Comparison of ENCODE assay signal across 28 cellular contexts in genomic region chr20:34331838-34332237, GRCh38.
"Had no signal": no experiment of that assay in that cellular context is flagged by ENCODE, and none has a peak within 500 bp of the region (broad histone marks: within the 10 kb centered on the region; RNA-seq: fewer than 3 reads in every experiment).

No MANE protein-coding gene starts in this region.

- H3K36me3 ChIP-seq: heart left ventricle, pancreas, prostate gland, sigmoid colon, stomach, suprapubic skin, transverse colon had no signal

- H3K4me3 ChIP-seq: body of pancreas, heart left ventricle, mucosa of descending colon, pancreas, prostate gland, sigmoid colon, stomach, suprapubic skin, transverse colon had no signal

- H3K27ac ChIP-seq: body of pancreas, heart left ventricle, pancreas, prostate gland, sigmoid colon, stomach, suprapubic skin, transverse colon had no signal

- H3K4me3 Mint-ChIP-seq: activated naive CD8-positive, alpha-beta T cell; nephron; stimulated activated memory B cell treated with anti-CD40 and anti-IgM and Interleukin-4, amounts not matched to agents 10 μg/mL and 1 μg/mL and 100 μg/mL, for 72 hours had no signal

- H3K27me3 Mint-ChIP-seq: activated naive CD8-positive, alpha-beta T cell; stimulated activated memory B cell treated with anti-CD40 and anti-IgM and Interleukin-4, amounts not matched to agents 10 μg/mL and 1 μg/mL and 100 μg/mL, for 72 hours had no signal

- H3K27ac Mint-ChIP-seq: activated naive CD8-positive, alpha-beta T cell; nephron; stimulated activated memory B cell treated with anti-CD40 and anti-IgM and Interleukin-4, amounts not matched to agents 10 μg/mL and 1 μg/mL and 100 μg/mL, for 72 hours had no signal

- H3K36me3 Mint-ChIP-seq: activated naive CD8-positive, alpha-beta T cell; stimulated activated memory B cell treated with anti-CD40 and anti-IgM and Interleukin-4, amounts not matched to agents 10 μg/mL and 1 μg/mL and 100 μg/mL, for 72 hours had no signal

- H3K27me3 ChIP-seq: body of pancreas, heart left ventricle, pancreas, sigmoid colon, stomach, suprapubic skin, transverse colon had no signal

- ATAC-seq: body of pancreas; esophagus mucosa; heart left ventricle; left ventricle myocardium superior; mucosa of descending colon; pancreas; stimulated activated memory B cell treated with anti-CD40 and anti-IgM and Interleukin-4, amounts not matched to agents 10 μg/mL and 1 μg/mL and 100 μg/mL, for 72 hours had no signal

- H3K9me3 Mint-ChIP-seq: nephron; stimulated activated memory B cell treated with anti-CD40 and anti-IgM and Interleukin-4, amounts not matched to agents 10 μg/mL and 1 μg/mL and 100 μg/mL, for 72 hours had no signal

- DNase-seq: activated CD4-positive, alpha-beta T cell treated with anti-CD3 and anti-CD28 coated beads for 4 hours; activated CD4-positive, alpha-beta T cell treated with anti-CD3 and anti-CD28 coated beads, Interleukin-2, amount 50 U/mL, for 4 hours; activated effector memory CD4-positive, alpha-beta T cell treated with Interleukin-2 at 50 U/mL for 16 hours; activated naive CD4-positive, alpha-beta T cell treated with Interleukin-2 at 50 U/mL for 16 hours; activated T-cell treated with anti-CD3 and anti-CD28 coated beads for 4 hours; body of pancreas; cortex of kidney; foreskin fibroblast; heart left ventricle; hypothalamus; left ventricle myocardium superior; mucosa of descending colon; pancreas; retina; sigmoid colon; small intestine; stimulated activated CD4-positive, alpha-beta T cell treated with anti-CD3 and anti-CD28 coated beads, Interleukin-1b, Interleukin-23, amount 100 ng/mL, for 48 hours; stimulated activated CD4-positive, alpha-beta T cell treated with anti-CD3 and anti-CD28 coated beads, Interleukin-4, amount 100 ng/mL, for 4 hours; stimulated activated CD8-positive, alpha-beta memory T cell treated with anti-CD3 and anti-CD28 coated beads, Interleukin-4, amount 100 ng/mL, for 48 hours; stomach; T-helper 1 cell; transverse colon had no signal
